In the genomic region with DNA sequence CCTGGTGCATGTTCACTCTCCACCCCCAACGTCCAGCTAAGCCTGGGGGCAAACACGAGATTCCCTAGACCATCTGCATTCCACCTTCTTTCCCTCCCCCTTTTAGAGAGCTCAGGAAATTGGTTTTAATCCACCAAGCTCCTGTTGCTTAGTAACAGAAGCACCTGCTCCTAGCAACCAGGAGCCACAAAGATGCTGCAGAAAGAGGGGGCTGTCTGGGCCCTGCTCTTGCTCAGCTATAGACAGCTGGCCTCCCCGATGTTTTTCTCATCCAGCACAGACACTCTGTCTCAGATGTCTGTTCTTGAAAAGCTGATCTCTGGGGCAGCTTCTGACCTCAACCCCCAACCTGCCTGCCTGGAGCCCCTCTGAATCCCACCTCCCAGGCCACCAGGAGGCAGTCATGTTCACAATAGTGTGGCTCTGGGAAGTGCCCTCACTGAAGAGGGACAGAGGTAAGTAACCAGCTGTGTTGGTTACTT, we compare ENCODE assay signal across 9 cellular contexts.
DNase-seq lines count a peak whose midpoint lies in the region; ATAC-seq and TF ChIP-seq lines count a peak whose summit lies in the region.
"Had no signal": no experiment of that assay in that cellular context is flagged by ENCODE, and none has a peak within 500 bp of the region (broad histone marks: within the 10 kb centered on the region; RNA-seq: fewer than 3 reads in every experiment).

No MANE protein-coding gene starts in this region.

- TF ChIP-seq CTCF in GM12873 (IDR thresholded peaks at IDR 0.05; ENCODE audit: insufficient read depth, low read depth, low read length, missing control alignments) = peak; percentile 59
- peak in 1 of 3 experiments; percentile 24 for TF ChIP-seq CTCF in nephron (IDR thresholded peaks at IDR 0.05; ENCODE audit: unreplicated experiment in 3 of 3)

- peaks cover 4% of the 10 kb centered on the region for H3K9me3 Mint-ChIP-seq in nephron

- DNase-seq in NAMALWA (ENCODE audit: low spot score) = peak; percentile 6
- DNase-seq in activated CD8-positive, alpha-beta memory T cell treated with anti-CD3 and anti-CD28 coated beads, Interleukin-2, amount 50 U/mL, for 48 hours = peak; percentile 53
- DNase-seq in posterior vena cava (ENCODE audit: low spot score) = no peak
- DNase-seq in NCI-H2081 treated with DMSO at 0.1 percent for 48 hours (lab: John Stamatoyannopoulos, UW) = no peak
- DNase-seq: NCI-H446 had no signal

- H3K4me3 Mint-ChIP-seq in nephron = no peak overlapping the region

- peaks cover 11% of the 10 kb centered on the region for H3K4me1 Mint-ChIP-seq in nephron

- ATAC-seq in HG02678 (IDR thresholded peaks at IDR 0.05; ENCODE audit: unreplicated experiment) = no peak
- ATAC-seq in GM21515 (IDR thresholded peaks at IDR 0.05; ENCODE audit: unreplicated experiment) = no peak

- H3K36me3 Mint-ChIP-seq in nephron (ENCODE audit: low read depth) = no peaks in the 10 kb centered on the region

- H3K27me3 Mint-ChIP-seq in nephron (ENCODE audit: low read depth) = no peaks in the 10 kb centered on the region

- H3K27ac Mint-ChIP-seq in nephron = peak overlapping the region in 2 of 3 experiments; percentile 33 to 50

- intact Hi-C loops in posterior vena cava (cut with DNase I) = no loop called here

Comparison
In these comparisons a context has a peak if more than half of its experiments do, and no peak if none do; other contexts are left out.
1. DNase-seq: peak in NAMALWA (single experiment) and activated CD8-positive, alpha-beta memory T cell treated with anti-CD3 and anti-CD28 coated beads, Interleukin-2, amount 50 U/mL, for 48 hours (single experiment); none in posterior vena cava (single experiment) and NCI-H2081 treated with DMSO at 0.1 percent for 48 hours (single experiment).